ENCODE assay signal across 14 cellular contexts in genomic region chr10:17808971-17809841, GRCh38. TPM values are rescaled to one million over a fixed set of nuclear protein-coding genes. Genes with fewer than 3 reads are reported as not detected.
DNase-seq lines count a peak whose midpoint lies in the region; ATAC-seq, FAIRE-seq and TF ChIP-seq lines count a peak whose summit lies in the region.
"Had no signal": no experiment of that assay in that cellular context is flagged by ENCODE, and none has a peak within 500 bp of the region (broad histone marks: within the 10 kb centered on the region; RNA-seq: fewer than 3 reads in every experiment).

TSS of gene MRC1 (plus strand) at chr10:17809348. CDS start at chr10:17809466, 118 bp downstream.

- no peak for TF ChIP-seq RAD21 in HepG2 (CRISPR knock-in tag; IDR thresholded peaks at IDR 0.05)

- CTCF ChIA-PET in HepG2 (lab: Yijun Ruan, JAX; ENCODE audit: low intra/inter-chr PET ratio, low total read pairs) = no interaction called here
- CTCF ChIA-PET in activated CD4-positive, alpha-beta T cell treated with anti-CD3 and anti-CD28 coated beads for 36 hours (lab: Charles Lee) = no interaction called here

- H3K27me3 ChIP-seq in HepG2 (ENCODE audit: control insufficient read depth in 1 of 2, insufficient read depth in 2 of 2, low read length in 2 of 2) = peaks cover 4 to 37% of the 10 kb centered on the region in 2 experiments; a peak in 4 of 5 replicates
- no peaks in the 10 kb centered on the region for H3K27me3 ChIP-seq in sigmoid colon

- FAIRE-seq in HepG2 (lab: Jason Lieb, UNC) = no peak

- in situ Hi-C loops in HepG2 (cut with HindIII; ENCODE audit: extremely low pct_ligation_motif_present, low pct_unique_long_range_greater_than_20kb) = no loop called here

- ATAC-seq in HepG2 = peak; percentile 57
- no peak for ATAC-seq in GM18517 (IDR thresholded peaks at IDR 0.05; ENCODE audit: unreplicated experiment)
- ATAC-seq in activated CD4-positive, alpha-beta T cell treated with anti-CD3 and anti-CD28 coated beads for 36 hours = no peak
- no peak for ATAC-seq in GM18502 (IDR thresholded peaks at IDR 0.05; ENCODE audit: poor library complexity, unreplicated experiment)

- intact Hi-C loops in CD14-positive monocyte (cut with micrococcal nuclease) = loop anchor here in 1 of 2 donors (10.0 kb wide), 1 partner anchor 46 kb away; no protein-coding TSS in a partner anchor
- intact Hi-C loops in HepG2 (cut with micrococcal nuclease; ENCODE audit: unreplicated experiment) = no loop called here
- intact Hi-C loops in sigmoid colon (cut with DNase I) = no loop called here
- intact Hi-C loops in activated CD4-positive, alpha-beta T cell treated with anti-CD3 and anti-CD28 coated beads for 36 hours (cut with DNase I, micrococcal nuclease) = no loop called here

- peak within 1 kb of the TSS in 1 of 2 donors; percentile 78 for H3K27ac ChIP-seq in coronary artery
- no peak within 1 kb of the TSS for H3K27ac ChIP-seq in HepG2 (ENCODE audit: extremely low read length, insufficient read depth, low read length)
- peak within 1 kb of the TSS; percentile 2 to 52 (median 25) for H3K27ac ChIP-seq in sigmoid colon

- H3K9me3 ChIP-seq in HepG2 (ENCODE audit: low read length) (no peaks in the 10 kb centered on the region), sigmoid colon (peaks cover 0 to 4% (median 0%) of the 10 kb centered on the region in 4 donors)

- H3K36me3 Mint-ChIP-seq in CD14-positive monocyte = no peaks in the 10 kb centered on the region
- no peaks in the 10 kb centered on the region for H3K36me3 Mint-ChIP-seq in activated CD4-positive, alpha-beta T cell treated with anti-CD3 and anti-CD28 coated beads for 36 hours (ENCODE audit: low read depth)
- H3K36me3 Mint-ChIP-seq: activated naive CD4-positive, alpha-beta T cell treated with anti-CD3 and anti-CD28 coated beads, Interleukin-2, amount 10 ng/mL, durations not matched to agents 7 days and 5 days had no signal

- TF ChIP-seq CTCF in CD14-positive monocyte (IDR thresholded peaks at IDR 0.05) (no peak), coronary artery (IDR thresholded peaks at IDR 0.05) (no peak), HepG2 (CRISPR knock-in tag; IDR thresholded peaks at IDR 0.05) (no peak), sigmoid colon (IDR thresholded peaks at IDR 0.05) (no peak)

- H4K20me1 ChIP-seq in HepG2 (ENCODE audit: insufficient read depth, low read length) = no peaks in the 10 kb centered on the region

- no peaks in the 10 kb centered on the region for H3K36me3 ChIP-seq in HepG2 (replicated peaks in 1 of 2; ENCODE audit: control insufficient read depth in 1 of 2, insufficient read depth in 2 of 2, low read length in 2 of 2)
- H3K36me3 ChIP-seq in sigmoid colon = no peaks in the 10 kb centered on the region

- no peak within 1 kb of the TSS for H3K9ac ChIP-seq in HepG2 (ENCODE audit: insufficient read depth, low read depth, low read length)

- H3K9me3 Mint-ChIP-seq in CD14-positive monocyte = no peaks in the 10 kb centered on the region
- no peaks in the 10 kb centered on the region for H3K9me3 Mint-ChIP-seq in activated CD4-positive, alpha-beta T cell treated with anti-CD3 and anti-CD28 coated beads for 36 hours (ENCODE audit: low read depth)
- H3K9me3 Mint-ChIP-seq: activated naive CD4-positive, alpha-beta T cell treated with anti-CD3 and anti-CD28 coated beads, Interleukin-2, amount 10 ng/mL, durations not matched to agents 7 days and 5 days had no signal

- peak within 1 kb of the TSS in 4 of 7 donors; percentile 1 to 66 (median 20) for H3K27ac Mint-ChIP-seq in CD14-positive monocyte
- no peak within 1 kb of the TSS for H3K27ac Mint-ChIP-seq in activated CD4-positive, alpha-beta T cell treated with anti-CD3 and anti-CD28 coated beads for 36 hours
- H3K27ac Mint-ChIP-seq: activated naive CD4-positive, alpha-beta T cell treated with anti-CD3 and anti-CD28 coated beads, Interleukin-2, amount 10 ng/mL, durations not matched to agents 7 days and 5 days had no signal

- no peak within 1 kb of the TSS for H3K4me2 ChIP-seq in HepG2 (ENCODE audit: low read depth, low read length)

- peak within 1 kb of the TSS; percentile 62 for H3K4me3 ChIP-seq in coronary artery
- H3K4me3 ChIP-seq in HepG2 (replicated peaks in 1 of 3; ENCODE audit: insufficient read depth in 1 of 3, low read depth in 2 of 3, low read length in 3 of 3) = no peak within 1 kb of the TSS
- peak within 1 kb of the TSS in 3 of 4 donors; percentile 24 to 39 (median 29) for H3K4me3 ChIP-seq in sigmoid colon

- TF ChIP-seq EP300 in HepG2 (IDR thresholded peaks at IDR 0.05; ENCODE audit: low read depth in 2 of 2, low read length in 2 of 2) (no peak), HepG2 (CRISPR knock-in tag; IDR thresholded peaks at IDR 0.05; ENCODE audit: borderline replicate concordance) (no peak), sigmoid colon (IDR thresholded peaks at IDR 0.05) (no peak)

- no TSS peak for BruUV-seq in HepG2 (replicated peaks; lab: Mats Ljungman, UMichigan)

- peak within 1 kb of the TSS; percentile 59 to 83 for H3K4me3 Mint-ChIP-seq in CD14-positive monocyte
- no peak within 1 kb of the TSS for H3K4me3 Mint-ChIP-seq in activated CD4-positive, alpha-beta T cell treated with anti-CD3 and anti-CD28 coated beads for 36 hours
- H3K4me3 Mint-ChIP-seq: activated naive CD4-positive, alpha-beta T cell treated with anti-CD3 and anti-CD28 coated beads, Interleukin-2, amount 10 ng/mL, durations not matched to agents 7 days and 5 days had no signal

- H3K4me1 ChIP-seq in HepG2 (ENCODE audit: insufficient read depth, low read length) = no peaks in the 10 kb centered on the region
- H3K4me1 ChIP-seq in sigmoid colon = no peaks in the 10 kb centered on the region

- no peak for TF ChIP-seq POLR2A in HepG2 (IDR thresholded peaks at IDR 0.05; ENCODE audit: insufficient read depth in 1 of 2, low read depth in 2 of 2, low read length in 2 of 2)
- TF ChIP-seq POLR2A in sigmoid colon (IDR thresholded peaks at IDR 0.05) = no peak

- no peak within 1 kb of the TSS for H2AFZ ChIP-seq in HepG2 (ENCODE audit: low read length)

- POLR2A ChIA-PET in HepG2 (lab: Yijun Ruan, JAX) = no interaction called here
- POLR2A ChIA-PET in activated CD4-positive, alpha-beta T cell treated with anti-CD3 and anti-CD28 coated beads for 36 hours (lab: Charles Lee) = no interaction called here

- peaks cover 41% of the 10 kb centered on the region for H3K4me1 Mint-ChIP-seq in CD14-positive monocyte
- peaks cover 9% of the 10 kb centered on the region for H3K4me1 Mint-ChIP-seq in activated CD4-positive, alpha-beta T cell treated with anti-CD3 and anti-CD28 coated beads for 36 hours

- H3K79me2 ChIP-seq in HepG2 (ENCODE audit: insufficient read depth, low read length) = no peaks in the 10 kb centered on the region

- peaks cover 5 to 7% (median 6%) of the 10 kb centered on the region in 3 donors for H3K27me3 Mint-ChIP-seq in CD14-positive monocyte (ENCODE audit: low read depth in 3 of 3)
- H3K27me3 Mint-ChIP-seq in activated CD4-positive, alpha-beta T cell treated with anti-CD3 and anti-CD28 coated beads for 36 hours = peaks cover 30% of the 10 kb centered on the region

- DNase-seq in CD14-positive monocyte (ENCODE audit: low spot score) (no peak), coronary artery (ENCODE audit: low spot score) (no peak), HepG2 (ENCODE audit: low spot score) (no peak), sigmoid colon (peak; percentile 75), NCI-H2227 treated with DMSO at 0.1 percent for 48 hours (lab: John Stamatoyannopoulos, UW) (no peak)
- no peak for DNase-seq in activated CD4-positive, alpha-beta T cell treated with anti-CD3 and anti-CD28 coated beads for 36 hours
- DNase-seq: activated CD4-positive, alpha-beta T cell treated with anti-CD3 and anti-CD28 coated beads, Interleukin-2, amount 50 U/mL, for 48 hours; activated naive CD4-positive, alpha-beta T cell treated with anti-CD3 and anti-CD28 coated beads, Interleukin-2, amount 10 ng/mL, durations not matched to agents 7 days and 5 days; DMS79 treated with DMSO at 0.1 percent for 48 hours; dorsolateral prefrontal cortex; NCI-H1092 treated with DMSO at 0.1 percent for 48 hours; stimulated activated CD4-positive, alpha-beta T cell treated with anti-CD3 and anti-CD28 coated beads, Interleukin-15, amount 100 ng/mL, for 24 hours had no signal

- WGBS in HepG2 (ENCODE audit: low lambda C conversion rate) = 26% methylated on average over 22 of the region's 23 CpGs
- WGBS in sigmoid colon, 2 donors = 58 to 81% methylated on average over 23 of the region's 23 CpGs

TF ChIP-seq in HepG2, 621 proteins besides CTCF, POLR2A, EP300 and RAD21 (continues in another document):
- TF ChIP-seq SP140L (CRISPR knock-in tag; IDR thresholded peaks at IDR 0.05; ENCODE audit: borderline replicate concordance) (no peak), ZBTB20 (CRISPR knock-in tag; IDR thresholded peaks at IDR 0.05; ENCODE audit: borderline replicate concordance, low read depth) (no peak), BRD4 (CRISPR knock-in tag; IDR thresholded peaks at IDR 0.05) (no peak), ASH2L (IDR thresholded peaks at IDR 0.05; ENCODE audit: insufficient read length, low read depth, low read length) (no peak)

RNA-seq across cellular contexts. Expression of gene MRC1, which starts in this region (rescaled TPM):
- polyA plus RNA-seq in CD14-positive monocyte (under 1 TPM; 0.11 to 0.34 TPM), HepG2 (2011; rRNA removed) (not detected in 2 replicates), sigmoid colon (10 to 100 TPM in 1 of 3 donors, 1 to 10 TPM in 2; 5.4 to 28.0 (median 8.8) TPM)
- total RNA-seq in HepG2 (2016; rRNA removed; fragmentation: Illumina TruSeq; extraction: Trizol) (not detected in 2 replicates), sigmoid colon (10 to 100 TPM; 18.8 to 71.7 (median 44.4) TPM)
- not detected in 2 replicates for total RNA-seq in HepG2 (2016; cell fraction: cytosol; rRNA removed; fragmentation: Illumina TruSeq; extraction: Trizol; ENCODE audit: low read depth)
- total RNA-seq in HepG2 (2016; cell fraction: insoluble cytoplasmic fraction; rRNA removed; fragmentation: Illumina TruSeq; extraction: Trizol) = not detected in 2 replicates
- not detected in 2 replicates for total RNA-seq in HepG2 (2016; cell fraction: membrane; rRNA removed; fragmentation: Illumina TruSeq; extraction: Trizol)
- not detected in 2 replicates for total RNA-seq in HepG2 (2016; cell fraction: nucleus; rRNA removed; fragmentation: Illumina TruSeq; extraction: Trizol)
- polyA plus RNA-seq in HepG2 (2011; cell fraction: cytosol; rRNA removed) = not detected in 2 replicates
- polyA plus RNA-seq in HepG2 (2011; cell fraction: nucleus; rRNA removed) = not detected in 2 replicates
- not detected in 2 replicates for polyA plus RNA-seq in HepG2 (2012)
- not detected in 2 replicates for polyA plus RNA-seq in HepG2 (2016; cell fraction: cytosol; fragmentation: Illumina TruSeq; extraction: Trizol; ENCODE audit: low read depth)
- not detected in 2 replicates for polyA plus RNA-seq in HepG2 (2016; cell fraction: insoluble cytoplasmic fraction; fragmentation: Illumina TruSeq; extraction: Trizol; ENCODE audit: low read depth)
- not detected in 2 replicates for polyA plus RNA-seq in HepG2 (2016; cell fraction: membrane; fragmentation: Illumina TruSeq; extraction: Trizol; ENCODE audit: low read depth)
- polyA plus RNA-seq in HepG2 (2016; cell fraction: nucleus; fragmentation: Illumina TruSeq; extraction: Trizol; ENCODE audit: insufficient read depth, low read depth) = not detected in 2 replicates
- polyA minus RNA-seq in HepG2 (2011; rRNA and poly(A)+ RNA removed; ENCODE audit: low replicate concordance) = not detected in 2 replicates
- polyA minus RNA-seq in HepG2 (2011; cell fraction: cytosol; rRNA and poly(A)+ RNA removed) = not detected in 2 replicates
- not detected in 2 replicates for polyA minus RNA-seq in HepG2 (2011; cell fraction: nucleus; rRNA and poly(A)+ RNA removed)
- total RNA-seq in activated CD4-positive, alpha-beta T cell treated with anti-CD3 and anti-CD28 coated beads for 36 hours = under 1 TPM; 0.04 to 0.05 TPM

Comparison
In these comparisons a context has a peak if more than half of its experiments do, and no peak if none do; other contexts are left out.
1. RNA of gene MRC1 (total RNA-seq): 18.8 to 71.7 TPM in sigmoid colon; 0.04 to 0.05 TPM in activated CD4-positive, alpha-beta T cell treated with anti-CD3 and anti-CD28 coated beads for 36 hours and not detected in HepG2; every median in the first group is over 10 times any median in the second.
2. Peak in ATAC-seq in HepG2; RNA of the gene not detected or under 1 TPM.
3. H3K4me3 ChIP-seq: peak in coronary artery (single experiment) and sigmoid colon (3 of 4); none in HepG2 (0 of 3).